Comparison of ENCODE assay signal across 19 cellular contexts in the genomic region with DNA sequence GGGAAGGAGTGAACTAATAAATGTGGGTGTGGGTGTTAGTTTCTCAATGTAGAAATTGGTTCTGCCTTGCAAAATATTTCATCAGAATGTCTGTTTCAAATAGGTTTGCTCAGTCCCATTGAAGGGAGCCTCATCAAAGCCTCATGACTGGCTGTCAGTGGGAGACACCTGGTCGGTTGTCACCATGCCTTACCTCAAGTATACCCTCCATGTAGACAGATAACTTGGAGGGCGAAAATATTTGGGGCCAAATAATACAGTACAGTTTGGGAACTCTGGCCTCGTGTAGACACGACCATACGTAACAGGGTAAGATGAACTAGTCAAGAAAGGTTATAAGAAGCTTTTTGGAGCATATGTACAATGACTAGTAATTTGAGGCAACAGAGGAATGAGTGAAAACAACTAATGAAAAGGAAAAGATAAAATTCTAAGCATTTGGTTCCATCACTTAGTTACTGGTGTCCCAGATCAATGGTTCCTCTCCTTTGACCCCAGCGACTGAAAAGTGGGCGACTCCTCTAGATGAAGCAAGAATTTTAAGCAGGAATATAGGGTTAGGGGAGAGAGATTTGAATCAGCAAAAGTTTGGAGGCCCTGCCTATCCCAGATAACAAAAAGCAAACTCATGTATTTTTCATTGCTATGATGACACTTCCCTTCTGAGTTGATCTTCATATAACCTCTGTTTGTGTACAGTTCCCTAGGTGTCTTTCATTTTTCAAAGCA.
A peak's percentile ranks its signal among the peaks of the same experiment; 100 is the strongest.
DNase-seq lines count a peak whose midpoint lies in the region; ATAC-seq and TF ChIP-seq lines count a peak whose summit lies in the region.
"Had no signal": no experiment of that assay in that cellular context is flagged by ENCODE, and none has a peak within 500 bp of the region (broad histone marks: within the 10 kb centered on the region; RNA-seq: fewer than 3 reads in every experiment).

No MANE protein-coding gene starts in this region.

- intact Hi-C loops in left ventricle myocardium inferior (cut with micrococcal nuclease), result no loop called here
- intact Hi-C loops in Right ventricle myocardium superior (cut with DNase I), result no loop called here
- intact Hi-C loops in left colon (cut with DNase I, micrococcal nuclease), result no loop called here

- DNase-seq in left ventricle myocardium inferior (no peak), Right ventricle myocardium superior (no peak), SK-N-MC (ENCODE audit: low read depth, low spot score) (no peak), middle frontal gyrus (ENCODE audit: extremely low spot score, low spot score) (no peak), left colon (no peak), AG08396 (ENCODE audit: low spot score) (no peak)
- no peak for DNase-seq in activated CD8-positive, alpha-beta memory T cell treated with anti-CD3 and anti-CD28 coated beads, Interleukin-2, amount 50 U/mL, for 48 hours
- DNase-seq: COR-L47, Karpas-422, MM.1S, NCI-H1417 treated with DMSO at 0.1 percent for 48 hours, NCI-H1930, NCI-H446, NCI-H774, SHP77 treated with DMSO at 0.1 percent for 48 hours had no signal

- peak overlapping the region in 3 of 5 experiments; percentile 10 to 79 (median 27) for H3K27ac Mint-ChIP-seq in brain
- H3K27ac Mint-ChIP-seq: GM23338 had no signal

- no peak for ATAC-seq in Right ventricle myocardium superior (ENCODE audit: poor library complexity)
- ATAC-seq in left colon, result no peak
- ATAC-seq: A549, GM23338 had no signal

- H3K27ac ChIP-seq in left ventricle myocardium inferior (replicated peaks) (peak overlapping the region; percentile 44), SK-N-MC (peak overlapping the region; percentile 69)
- H3K27ac ChIP-seq: A549 had no signal

- H3K4me3 ChIP-seq in left ventricle myocardium inferior (no peak overlapping the region), SK-N-MC (no peak overlapping the region)
- H3K4me3 ChIP-seq: A549, GM23338 had no signal

- H3K9ac ChIP-seq in SK-N-MC (ENCODE audit: insufficient read length), result no peak overlapping the region

- peaks cover 19% of the 10 kb centered on the region for H3K4me1 ChIP-seq in left ventricle myocardium inferior
- H3K4me1 ChIP-seq: A549 had no signal

- no peaks in the 10 kb centered on the region for H3K36me3 ChIP-seq in left ventricle myocardium inferior
- no peaks in the 10 kb centered on the region for H3K36me3 ChIP-seq in SK-N-MC (ENCODE audit: insufficient read depth, low read length)

- peaks cover 0 to 3% (median 0%) of the 10 kb centered on the region in 5 experiments for H3K9me3 Mint-ChIP-seq in brain
- H3K9me3 Mint-ChIP-seq: GM23338 had no signal

- peaks cover 30% of the 10 kb centered on the region for H3K36me3 Mint-ChIP-seq in brain
- H3K36me3 Mint-ChIP-seq: CD14-positive monocyte had no signal

- H3K4me1 Mint-ChIP-seq in brain, result peaks cover 25% of the 10 kb centered on the region
- H3K4me1 Mint-ChIP-seq: CD14-positive monocyte had no signal

- no peaks in the 10 kb centered on the region for H3K27me3 Mint-ChIP-seq in brain

- H3K4me3 Mint-ChIP-seq in brain, result no peak overlapping the region
- H3K4me3 Mint-ChIP-seq: CD14-positive monocyte, GM23338 had no signal

- TF ChIP-seq CTCF in left ventricle myocardium inferior (IDR thresholded peaks at IDR 0.05; ENCODE audit: borderline replicate concordance) (no peak), brain (conservative IDR thresholded peaks at IDR 0.05) (no peak)

- H3K9me3 ChIP-seq in left ventricle myocardium inferior (replicated peaks), result no peaks in the 10 kb centered on the region
- H3K9me3 ChIP-seq in SK-N-MC (ENCODE audit: low read depth, low read length), result no peaks in the 10 kb centered on the region
- H3K9me3 ChIP-seq: A549 had no signal

- H3K27me3 ChIP-seq in left ventricle myocardium inferior (ENCODE audit: low read depth), result no peaks in the 10 kb centered on the region
